ENCODE assay signal across 19 cellular contexts in genomic region chr11:30741039-30741550, GRCh38.
DNase-seq lines count a peak whose midpoint lies in the region; ATAC-seq, FAIRE-seq and TF ChIP-seq lines count a peak whose summit lies in the region.
"Had no signal": no experiment of that assay in that cellular context is flagged by ENCODE, and none has a peak within 500 bp of the region (broad histone marks: within the 10 kb centered on the region; RNA-seq: fewer than 3 reads in every experiment).

No MANE protein-coding gene starts in this region.

- no peaks in the 10 kb centered on the region for H3K4me1 ChIP-seq in H1 (replicated peaks in 1 of 4; ENCODE audit: control insufficient read depth in 3 of 4, insufficient read depth in 4 of 4, low read length in 3 of 4)
- H3K4me1 ChIP-seq: BLaER1 treated with 17β-estradiol and CSF1 and Interleukin-3, amounts not matched to agents 10 nM and 100 nM; body of pancreas; HAP-1; heart right ventricle had no signal

- peak; percentile 31 for DNase-seq in AG04449 (ENCODE audit: low read depth, low spot score)
- peak; percentile 3 for DNase-seq in HCEC 1CT
- no peak for DNase-seq in H1 (ENCODE audit: low read depth in 1 of 2, low spot score in 2 of 2)
- DNase-seq in omental fat pad (ENCODE audit: low spot score), result no peak
- no peak for DNase-seq in pons (ENCODE audit: low spot score)
- no peak for DNase-seq in activated CD4-positive, alpha-beta T cell treated with anti-CD3 and anti-CD28 coated beads for 36 hours
- no peak for DNase-seq in NCI-H2171 treated with DMSO at 0.1 percent for 48 hours (lab: John Stamatoyannopoulos, UW)
- DNase-seq in CD14-positive monocyte (ENCODE audit: low spot score), result no peak
- DNase-seq: activated CD4-positive, alpha-beta T cell treated with anti-CD3 and anti-CD28 coated beads, Interleukin-2, amount 50 U/mL, for 48 hours; body of pancreas; effector memory CD8-positive, alpha-beta T cell; heart right ventricle; NCI-H146; NCI-H774; stimulated activated CD4-positive, alpha-beta T cell treated with anti-CD3 and anti-CD28 coated beads, Interleukin-15, amount 100 ng/mL, for 24 hours had no signal

- H2BK12ac ChIP-seq in H1 (ENCODE audit: low read depth, low read length), result no peak overlapping the region

- no peak overlapping the region for H3K27ac Mint-ChIP-seq in activated CD4-positive, alpha-beta T cell treated with anti-CD3 and anti-CD28 coated beads for 36 hours
- H3K27ac Mint-ChIP-seq in CD14-positive monocyte, result no peak overlapping the region
- H3K27ac Mint-ChIP-seq: activated T-helper 17 cell treated with anti-CD3 and anti-CD28 coated beads, Interleukin-2, amount 50 U/mL, for 72 hours; effector memory CD8-positive, alpha-beta T cell had no signal

- no peaks in the 10 kb centered on the region for H3K4me1 Mint-ChIP-seq in activated CD4-positive, alpha-beta T cell treated with anti-CD3 and anti-CD28 coated beads for 36 hours
- no peaks in the 10 kb centered on the region for H3K4me1 Mint-ChIP-seq in CD14-positive monocyte
- H3K4me1 Mint-ChIP-seq: activated T-helper 17 cell treated with anti-CD3 and anti-CD28 coated beads, Interleukin-2, amount 50 U/mL, for 72 hours had no signal

- H3K4me3 Mint-ChIP-seq in activated CD4-positive, alpha-beta T cell treated with anti-CD3 and anti-CD28 coated beads for 36 hours, result no peak overlapping the region
- H3K4me3 Mint-ChIP-seq in CD14-positive monocyte, result no peak overlapping the region
- H3K4me3 Mint-ChIP-seq: activated T-helper 17 cell treated with anti-CD3 and anti-CD28 coated beads, Interleukin-2, amount 50 U/mL, for 72 hours; effector memory CD8-positive, alpha-beta T cell had no signal

- no peak overlapping the region for H4K8ac ChIP-seq in H1 (ENCODE audit: extremely low read depth, insufficient read depth, low read length)

- H4K20me1 ChIP-seq in H1 (replicated peaks in 1 of 2; ENCODE audit: control insufficient read depth in 1 of 2, insufficient read depth in 2 of 2, low read length in 2 of 2), result no peaks in the 10 kb centered on the region
- H4K20me1 ChIP-seq: BLaER1 treated with 17β-estradiol and CSF1 and Interleukin-3, amounts not matched to agents 10 nM and 100 nM had no signal

- POLR2A ChIA-PET in AG04449 (lab: Yijun Ruan, JAX) (no interaction called here), H1 (lab: Charles Lee; ENCODE audit: partially characterized antibody) (no interaction called here)
- POLR2A ChIA-PET in activated CD4-positive, alpha-beta T cell treated with anti-CD3 and anti-CD28 coated beads for 36 hours (lab: Charles Lee), result no interaction called here

- H3K4me3 ChIP-seq in AG04449 (ENCODE audit: low read depth, low read length) (no peak overlapping the region), H1 (ENCODE audit: extremely low read depth in 1 of 4, insufficient read depth in 2 of 4, low read depth in 3 of 4, low read length in 4 of 4) (no peak overlapping the region)
- H3K4me3 ChIP-seq: BLaER1 treated with 17β-estradiol and CSF1 and Interleukin-3, amounts not matched to agents 10 nM and 100 nM; body of pancreas; HAP-1; heart right ventricle had no signal

- no peak for FAIRE-seq in H1 (lab: Jason Lieb, UNC)

- no peak overlapping the region for H2BK15ac ChIP-seq in H1 (ENCODE audit: low read length)

- no peak overlapping the region for H3K27ac ChIP-seq in H1 (ENCODE audit: low read depth, low read length)
- H3K27ac ChIP-seq: BLaER1 treated with 17β-estradiol and CSF1 and Interleukin-3, amounts not matched to agents 10 nM and 100 nM; body of pancreas; heart right ventricle; RWPE1 had no signal

- no peak for TF ChIP-seq EP300 in H1 (IDR thresholded peaks at IDR 0.05; ENCODE audit: borderline replicate concordance in 1 of 2, low read depth in 2 of 2, low read length in 2 of 2)

- no peak overlapping the region for H3K23ac ChIP-seq in H1 (ENCODE audit: insufficient read length)

- WGBS in H1 (ENCODE audit: extremely low coverage in 1 of 2, insufficient coverage in 1 of 2, insufficient read length in 1 of 2, insufficient replicate concordance in 2 of 2, low coverage in 1 of 2, low lambda C conversion rate in 2 of 2, missing lambda C conversion rate in 1 of 2), 2 experiments, result 90% methylated on average over 10 of the region's 10 CpGs; no CpG with 5 or more reads in 1 of the 2 experiments

- no peaks in the 10 kb centered on the region for H3K9me3 ChIP-seq in H1 (ENCODE audit: insufficient read depth in 2 of 2, low read depth in 1 of 2, low read length in 1 of 2)
- H3K9me3 ChIP-seq: BLaER1 treated with 17β-estradiol and CSF1 and Interleukin-3, amounts not matched to agents 10 nM and 100 nM; body of pancreas; HAP-1 had no signal

- H2BK5ac ChIP-seq in H1 (ENCODE audit: low read depth, low read length), result no peak overlapping the region

- H3K36me3 Mint-ChIP-seq in activated CD4-positive, alpha-beta T cell treated with anti-CD3 and anti-CD28 coated beads for 36 hours (ENCODE audit: low read depth), result no peaks in the 10 kb centered on the region
- H3K36me3 Mint-ChIP-seq in CD14-positive monocyte, result no peaks in the 10 kb centered on the region

- no peaks in the 10 kb centered on the region for H3K79me2 ChIP-seq in H1 (ENCODE audit: control insufficient read depth in 1 of 2, insufficient read depth in 2 of 2, low read length in 2 of 2)

- no peak overlapping the region for H3K56ac ChIP-seq in H1 (replicated peaks; ENCODE audit: insufficient read length, low read depth, low read length)

- no peak overlapping the region for H3K9ac ChIP-seq in H1 (replicated peaks in 1 of 4; ENCODE audit: extremely low read depth in 1 of 4, low read depth in 3 of 4, low read length in 3 of 4)
- H3K9ac ChIP-seq: BLaER1 treated with 17β-estradiol and CSF1 and Interleukin-3, amounts not matched to agents 10 nM and 100 nM had no signal

- no peak overlapping the region for H3K14ac ChIP-seq in H1 (ENCODE audit: insufficient read length)

- no peaks in the 10 kb centered on the region for H3K79me1 ChIP-seq in H1 (ENCODE audit: low read depth, low read length)

- no peak overlapping the region for H3K18ac ChIP-seq in H1 (ENCODE audit: extremely low read depth, low read length)

- no peaks in the 10 kb centered on the region for H3K27me3 ChIP-seq in H1 (replicated peaks in 1 of 4; ENCODE audit: control insufficient read depth in 3 of 4, extremely low read depth in 1 of 4, insufficient read depth in 3 of 4, low read length in 3 of 4)
- H3K27me3 ChIP-seq: BLaER1 treated with 17β-estradiol and CSF1 and Interleukin-3, amounts not matched to agents 10 nM and 100 nM; body of pancreas had no signal

- TF ChIP-seq RAD21 in H1 (IDR thresholded peaks at IDR 0.05 in 1 of 2, conservative IDR thresholded peaks at IDR 0.05 in 1 of 2; ENCODE audit: low read depth in 2 of 2, low read length in 2 of 2), result no peak

- H3K9me3 Mint-ChIP-seq in activated CD4-positive, alpha-beta T cell treated with anti-CD3 and anti-CD28 coated beads for 36 hours (ENCODE audit: low read depth), result peaks cover 12% of the 10 kb centered on the region
- peaks cover 0 to 3% (median 1%) of the 10 kb centered on the region in 7 donors for H3K9me3 Mint-ChIP-seq in CD14-positive monocyte
- H3K9me3 Mint-ChIP-seq: activated T-helper 17 cell treated with anti-CD3 and anti-CD28 coated beads, Interleukin-2, amount 50 U/mL, for 72 hours had no signal

- intact Hi-C loops in activated CD4-positive, alpha-beta T cell treated with anti-CD3 and anti-CD28 coated beads for 36 hours (cut with DNase I, micrococcal nuclease), result no loop called here
- intact Hi-C loops in CD14-positive monocyte (cut with micrococcal nuclease), result no loop called here

- H4K91ac ChIP-seq in H1 (replicated peaks; ENCODE audit: insufficient read length, low read length), result no peak overlapping the region

- H3K27me3 Mint-ChIP-seq in activated CD4-positive, alpha-beta T cell treated with anti-CD3 and anti-CD28 coated beads for 36 hours, result no peaks in the 10 kb centered on the region
- H3K27me3 Mint-ChIP-seq in CD14-positive monocyte (ENCODE audit: low read depth in 3 of 3), result no peaks in the 10 kb centered on the region
- H3K27me3 Mint-ChIP-seq: activated T-helper 17 cell treated with anti-CD3 and anti-CD28 coated beads, Interleukin-2, amount 50 U/mL, for 72 hours; effector memory CD8-positive, alpha-beta T cell had no signal

- CTCF ChIA-PET in AG04449 (lab: Yijun Ruan, JAX), result no interaction called here
- CTCF ChIA-PET in H1 (lab: Charles Lee; ENCODE audit: partially characterized antibody), result interaction anchor here (1.0 kb wide), 2 partner anchors 177 to 407 kb away, joined by 3 to 6 read pairs; no protein-coding TSS in a partner anchor
- CTCF ChIA-PET in activated CD4-positive, alpha-beta T cell treated with anti-CD3 and anti-CD28 coated beads for 36 hours (lab: Charles Lee), result no interaction called here

- no peaks in the 10 kb centered on the region for H3K23me2 ChIP-seq in H1 (ENCODE audit: low read depth, low read length)

- TF ChIP-seq CTCF in AG04449 (IDR thresholded peaks at IDR 0.05; ENCODE audit: insufficient read depth, low read length, missing control alignments) (no peak), H1 (IDR thresholded peaks at IDR 0.05; ENCODE audit: control extremely low read depth in 1 of 3, insufficient read depth in 1 of 3, low read depth in 1 of 3, low read length in 3 of 3) (no peak), omental fat pad (IDR thresholded peaks at IDR 0.05) (no peak), CD14-positive monocyte (IDR thresholded peaks at IDR 0.05) (no peak)

- H2AFZ ChIP-seq in H1 (ENCODE audit: low read length), result peak overlapping the region; percentile 91

- no peak overlapping the region for H2AK5ac ChIP-seq in H1 (ENCODE audit: low read depth, low read length)

- H3K4ac ChIP-seq in H1 (replicated peaks; ENCODE audit: insufficient read length, low read depth, low read length), result no peak overlapping the region

- ATAC-seq in omental fat pad (ENCODE audit: low FRiP score), result peak; percentile 89
- no peak for ATAC-seq in activated CD4-positive, alpha-beta T cell treated with anti-CD3 and anti-CD28 coated beads for 36 hours
- ATAC-seq: activated T-helper 17 cell treated with anti-CD3 and anti-CD28 coated beads, Interleukin-2, amount 50 U/mL, for 72 hours; body of pancreas; effector memory CD8-positive, alpha-beta T cell had no signal

- H3K36me3 ChIP-seq in H1 (ENCODE audit: control insufficient read depth in 2 of 4, insufficient read depth in 4 of 4, low read length in 3 of 4), result no peaks in the 10 kb centered on the region
- H3K36me3 ChIP-seq: BLaER1 treated with 17β-estradiol and CSF1 and Interleukin-3, amounts not matched to agents 10 nM and 100 nM; HAP-1; heart right ventricle had no signal

- H3K4me2 ChIP-seq in H1 (ENCODE audit: insufficient read depth in 1 of 2, low read depth in 2 of 2, low read length in 2 of 2), result no peak overlapping the region
- H3K4me2 ChIP-seq: BLaER1 treated with 17β-estradiol and CSF1 and Interleukin-3, amounts not matched to agents 10 nM and 100 nM had no signal

- H2BK120ac ChIP-seq in H1 (replicated peaks; ENCODE audit: low read depth, low read length), result no peak overlapping the region

- no peak for TF ChIP-seq POLR2A in H1 (IDR thresholded peaks at IDR 0.05; ENCODE audit: control extremely low read depth in 1 of 2, low read depth in 2 of 2, low read length in 2 of 2)

- no peak overlapping the region for H4K5ac ChIP-seq in H1 (ENCODE audit: insufficient read length, low read depth, low read length)

- no peak overlapping the region for H2BK20ac ChIP-seq in H1 (ENCODE audit: low read length)

TF ChIP-seq in H1, 55 proteins besides CTCF, POLR2A, EP300 and RAD21 (continues in another document):
- TF ChIP-seq NANOG (IDR thresholded peaks at IDR 0.05; ENCODE audit: insufficient read depth, low read depth, low read length, poor library complexity, severe bottlenecking), result no peak
- no peak for TF ChIP-seq EGR1 (IDR thresholded peaks at IDR 0.05; ENCODE audit: borderline replicate concordance, low read depth, low read length)

Comparison
In these comparisons a context has a peak if more than half of its experiments do, and no peak if none do; other contexts are left out.
1. DNase-seq: peak in AG04449 (single experiment) and HCEC 1CT (single experiment); none in H1 (0 of 2), omental fat pad (single experiment), pons (single experiment), activated CD4-positive, alpha-beta T cell treated with anti-CD3 and anti-CD28 coated beads for 36 hours (single experiment), NCI-H2171 treated with DMSO at 0.1 percent for 48 hours (single experiment) and CD14-positive monocyte (single experiment).